In the genomic region with DNA sequence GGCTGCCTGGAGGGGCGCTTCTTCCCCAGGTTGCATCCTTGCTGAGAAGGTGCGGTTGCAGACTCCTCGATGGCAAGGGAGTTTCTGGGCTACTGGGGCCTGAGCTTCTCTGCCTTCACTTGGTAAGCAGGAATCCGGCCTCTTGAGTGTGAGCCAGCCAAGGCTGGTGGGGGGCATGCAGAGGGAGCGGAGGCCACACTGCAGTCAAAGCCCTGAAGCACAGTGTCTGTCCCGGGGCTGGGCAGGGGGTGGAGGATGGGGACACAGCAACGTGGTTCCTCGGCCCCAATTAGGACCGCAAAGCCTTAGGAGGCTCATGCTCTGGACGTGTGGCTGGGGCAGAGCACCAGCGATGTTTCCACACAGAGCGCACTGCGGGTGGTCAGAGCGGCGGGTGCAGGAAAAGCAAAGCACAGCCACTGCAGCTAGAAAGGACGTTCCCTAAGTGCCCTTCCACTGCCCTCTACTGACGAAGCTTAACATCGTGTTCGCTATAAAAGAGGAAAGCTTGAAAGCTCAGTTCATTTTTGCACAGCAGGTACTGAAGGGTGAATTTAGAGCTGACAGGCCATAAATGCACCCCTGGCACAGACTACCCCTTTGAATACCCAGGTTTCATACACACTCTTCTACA, we compare ENCODE assay signal across 15 cellular contexts.
DNase-seq lines count a peak whose midpoint lies in the region; ATAC-seq, FAIRE-seq and TF ChIP-seq lines count a peak whose summit lies in the region.
"Had no signal": no experiment of that assay in that cellular context is flagged by ENCODE, and none has a peak within 500 bp of the region (broad histone marks: within the 10 kb centered on the region; RNA-seq: fewer than 3 reads in every experiment).

No MANE protein-coding gene starts in this region.

- no peak overlapping the region for H3K14ac ChIP-seq in H9 (ENCODE audit: insufficient read depth, low read length)

- no peak overlapping the region for H3K18ac ChIP-seq in H9 (ENCODE audit: insufficient read length, low read depth, low read length)

- H3K79me2 ChIP-seq in H9 (ENCODE audit: insufficient read depth, low read length) = no peaks in the 10 kb centered on the region

- no peak overlapping the region for H4K8ac ChIP-seq in H9 (replicated peaks; ENCODE audit: insufficient read length, low read depth, low read length)

- H3T11ph ChIP-seq in H9 (ENCODE audit: low read length) = no peak overlapping the region

- peak; percentile 34 to 38 for DNase-seq in Caco-2
- DNase-seq in H9 = peak; percentile 58
- DNase-seq in NOMO-1 treated with DMSO at 0.1 percent for 48 hours (lab: John Stamatoyannopoulos, UW; ENCODE audit: unreplicated experiment) = peak; percentile 50
- DNase-seq in endothelial cell (ENCODE audit: low spot score) = peak; percentile 35
- no peak for DNase-seq in activated CD8-positive, alpha-beta memory T cell treated with anti-CD3 and anti-CD28 coated beads, Interleukin-2, amount 50 U/mL, for 4 hours
- no peak for DNase-seq in RCC 7860 (ENCODE audit: low spot score)
- DNase-seq in left ventricle myocardium superior = no peak
- DNase-seq: aorta, DMS153, GOT3, NCI-H2029 had no signal

- H3K79me1 ChIP-seq in H9 (ENCODE audit: insufficient read depth, low read depth, low read length, poor library complexity, severe bottlenecking) = no peaks in the 10 kb centered on the region

- H4K20me1 ChIP-seq in H9 (ENCODE audit: control insufficient read depth, insufficient read depth, insufficient read length) = no peaks in the 10 kb centered on the region

- H3K23ac ChIP-seq in H9 (ENCODE audit: insufficient read length, low read depth, low read length) = no peak overlapping the region

- no peak overlapping the region for H3K27ac Mint-ChIP-seq in Caco-2 (ENCODE audit: unreplicated experiment)
- H3K27ac Mint-ChIP-seq in H9 = no peak overlapping the region
- no peak overlapping the region for H3K27ac Mint-ChIP-seq in endothelial cell (ENCODE audit: unreplicated experiment)
- H3K27ac Mint-ChIP-seq: natural killer cell treated with Interleukin-12 subunit alpha and Interleukin-12 subunit beta and Interleukin-15 and Interleukin-18, amount 100 ng/mL, for 72 hours; stimulated activated effector memory CD8-positive, alpha-beta T cell treated with anti-CD3 and anti-CD28 coated beads, Interleukin-12 subunit alpha, Interleukin-12 subunit beta, amount 100 ng/mL, for 72 hours had no signal

- H3K4me1 ChIP-seq in Caco-2 (no peaks in the 10 kb centered on the region), H9 (ENCODE audit: insufficient read depth, low read length) (no peaks in the 10 kb centered on the region; the same call in 1 of the 2 replicates)

- CTCF ChIA-PET in Caco-2 (lab: Charles Lee) = interaction anchor here (0.6 to 1.4 kb wide), 6 partner anchors 14 to 1572 kb away, joined by 3 to 10 read pairs (median 4); no protein-coding TSS in a partner anchor

- no peak overlapping the region for H3K27ac ChIP-seq in H9 (ENCODE audit: insufficient read length, low read depth, low read length)

- H3K9me3 Mint-ChIP-seq in Caco-2 (ENCODE audit: unreplicated experiment) (no peaks in the 10 kb centered on the region), H9 (peaks cover 14 to 15% of the 10 kb centered on the region in 2 experiments), endothelial cell (ENCODE audit: unreplicated experiment) (no peaks in the 10 kb centered on the region)
- H3K9me3 Mint-ChIP-seq: natural killer cell treated with Interleukin-12 subunit alpha and Interleukin-12 subunit beta and Interleukin-15 and Interleukin-18, amount 100 ng/mL, for 72 hours; stimulated activated effector memory CD8-positive, alpha-beta T cell treated with anti-CD3 and anti-CD28 coated beads, Interleukin-12 subunit alpha, Interleukin-12 subunit beta, amount 100 ng/mL, for 72 hours had no signal

- no CpG with 5 or more reads among the region's 19 CpGs for WGBS in H9 (ENCODE audit: extremely low coverage, insufficient read length, low lambda C conversion rate)

- H2BK120ac ChIP-seq in H9 (ENCODE audit: low read depth, low read length, poor library complexity, severe bottlenecking) = no peak overlapping the region

- no peak overlapping the region for H3K4me2 ChIP-seq in H9 (ENCODE audit: insufficient read depth, insufficient read length, low read length)

- no peak overlapping the region for H4K5ac ChIP-seq in H9 (ENCODE audit: insufficient read length, low read depth, low read length)

- H3K27me3 ChIP-seq in Caco-2 (replicated peaks; ENCODE audit: control insufficient read depth, insufficient read depth, low read length) (no peaks in the 10 kb centered on the region; the same call in 1 of the 2 replicates), H9 (ENCODE audit: insufficient read depth, low read length) (no peaks in the 10 kb centered on the region)

- H3K36me3 ChIP-seq in Caco-2 (ENCODE audit: control insufficient read depth, insufficient read depth, low read length) = no peaks in the 10 kb centered on the region

- H2BK12ac ChIP-seq in H9 (ENCODE audit: insufficient read length, low read depth, low read length) = no peak overlapping the region

- H4K91ac ChIP-seq in H9 (ENCODE audit: insufficient read length, low read depth, low read length) = no peak overlapping the region

- no peak overlapping the region for H2BK5ac ChIP-seq in H9 (ENCODE audit: insufficient read length, low read length)

- no peak overlapping the region for H2AFZ ChIP-seq in H9 (ENCODE audit: low read length)

- no peak for ATAC-seq in HG02759 (IDR thresholded peaks at IDR 0.05; ENCODE audit: unreplicated experiment)
- no peak for ATAC-seq in left ventricle myocardium superior
- ATAC-seq: natural killer cell treated with Interleukin-12 subunit alpha and Interleukin-12 subunit beta and Interleukin-15 and Interleukin-18, amount 100 ng/mL, for 72 hours; stimulated activated effector memory CD8-positive, alpha-beta T cell treated with anti-CD3 and anti-CD28 coated beads, Interleukin-12 subunit alpha, Interleukin-12 subunit beta, amount 100 ng/mL, for 72 hours had no signal

- H3K36me3 Mint-ChIP-seq in Caco-2 (ENCODE audit: insufficient read depth, unreplicated experiment) (no peaks in the 10 kb centered on the region), H9 (ENCODE audit: insufficient read depth in 1 of 3, low read depth in 3 of 3) (peaks cover 6 to 11% (median 9%) of the 10 kb centered on the region in 3 experiments; a peak in 6 of 7 replicates), endothelial cell (ENCODE audit: low read depth, unreplicated experiment) (no peaks in the 10 kb centered on the region)
- H3K36me3 Mint-ChIP-seq: natural killer cell treated with Interleukin-12 subunit alpha and Interleukin-12 subunit beta and Interleukin-15 and Interleukin-18, amount 100 ng/mL, for 72 hours; stimulated activated effector memory CD8-positive, alpha-beta T cell treated with anti-CD3 and anti-CD28 coated beads, Interleukin-12 subunit alpha, Interleukin-12 subunit beta, amount 100 ng/mL, for 72 hours had no signal

- TF ChIP-seq CTCF in Caco-2 (IDR thresholded peaks at IDR 0.05; ENCODE audit: insufficient read depth in 1 of 2, low read depth in 1 of 2, low read length in 1 of 2, severe bottlenecking in 1 of 2, unreplicated experiment in 1 of 2) = peak; percentile 45 to 60
- peak; percentile 52 for TF ChIP-seq CTCF in H9 (conservative IDR thresholded peaks at IDR 0.05)
- TF ChIP-seq CTCF in endothelial cell (IDR thresholded peaks at IDR 0.05; ENCODE audit: unreplicated experiment) = no peak

- POLR2A ChIA-PET in Caco-2 (lab: Charles Lee) = interaction anchor here (0.6 kb wide), 1 partner anchor 17 kb away, joined by 3 read pairs; no protein-coding TSS in a partner anchor

- no peaks in the 10 kb centered on the region for H3K23me2 ChIP-seq in H9 (ENCODE audit: insufficient read length, low read depth, low read length, poor library complexity, severe bottlenecking)

- BruUV-seq in Caco-2 (replicated peaks; lab: Mats Ljungman, UMichigan) = no TSS peak

- H3K4me3 Mint-ChIP-seq in Caco-2 (ENCODE audit: unreplicated experiment) (no peak overlapping the region), H9 (no peak overlapping the region), endothelial cell (ENCODE audit: unreplicated experiment) (no peak overlapping the region)
- H3K4me3 Mint-ChIP-seq: natural killer cell treated with Interleukin-12 subunit alpha and Interleukin-12 subunit beta and Interleukin-15 and Interleukin-18, amount 100 ng/mL, for 72 hours; stimulated activated effector memory CD8-positive, alpha-beta T cell treated with anti-CD3 and anti-CD28 coated beads, Interleukin-12 subunit alpha, Interleukin-12 subunit beta, amount 100 ng/mL, for 72 hours had no signal

- intact Hi-C loops in Caco-2 (cut with micrococcal nuclease; ENCODE audit: unreplicated experiment) = loop anchor here (1.0 kb wide), 1 partner anchor 13 kb away; no protein-coding TSS in a partner anchor
- intact Hi-C loops in left ventricle myocardium superior (cut with micrococcal nuclease) = no loop called here

- H2BK15ac ChIP-seq in H9 (ENCODE audit: low read depth, low read length) = no peak overlapping the region

- no peak overlapping the region for H3K56ac ChIP-seq in H9 (ENCODE audit: insufficient read length, low read depth, low read length)

- peaks cover 1% of the 10 kb centered on the region for H3K4me1 Mint-ChIP-seq in Caco-2 (ENCODE audit: low read depth, unreplicated experiment)
- H3K4me1 Mint-ChIP-seq in H9 = peaks cover 8 to 13% of the 10 kb centered on the region in 2 experiments
- H3K4me1 Mint-ChIP-seq in endothelial cell (ENCODE audit: unreplicated experiment) = peaks cover 3% of the 10 kb centered on the region
- H3K4me1 Mint-ChIP-seq: stimulated activated effector memory CD8-positive, alpha-beta T cell treated with anti-CD3 and anti-CD28 coated beads, Interleukin-12 subunit alpha, Interleukin-12 subunit beta, amount 100 ng/mL, for 72 hours had no signal

- H3K4me3 ChIP-seq in Caco-2 (ENCODE audit: low read depth, low read length) = no peak overlapping the region

- no peak overlapping the region for H3K9ac ChIP-seq in H9 (ENCODE audit: extremely low read depth, insufficient read length, low read length)

- H2AK5ac ChIP-seq in H9 (ENCODE audit: insufficient read length, low read length) = no peak overlapping the region

- no peak overlapping the region for H3K4ac ChIP-seq in H9 (ENCODE audit: low read depth, low read length)

- peaks cover 2% of the 10 kb centered on the region for H3K27me3 Mint-ChIP-seq in Caco-2 (ENCODE audit: insufficient read depth, unreplicated experiment)
- H3K27me3 Mint-ChIP-seq in H9 (ENCODE audit: low read depth) = no peaks in the 10 kb centered on the region; the same call in none of the 2 replicates
- peaks cover 1% of the 10 kb centered on the region for H3K27me3 Mint-ChIP-seq in endothelial cell (ENCODE audit: unreplicated experiment)

- H3K9me3 ChIP-seq in Caco-2 (no peaks in the 10 kb centered on the region), H9 (ENCODE audit: control insufficient read depth, low read depth, low read length) (no peaks in the 10 kb centered on the region)

- no peak for FAIRE-seq in RCC 7860 (lab: Jason Lieb, UNC)
- FAIRE-seq: endothelial cell of umbilical vein had no signal

- H2BK20ac ChIP-seq in H9 (ENCODE audit: low read depth, low read length, poor library complexity, severe bottlenecking) = no peak overlapping the region

Comparison
In these comparisons a context has a peak if more than half of its experiments do, and no peak if none do; other contexts are left out.
1. DNase-seq: peak in Caco-2 (2 of 2), H9 (single experiment), NOMO-1 treated with DMSO at 0.1 percent for 48 hours (single experiment) and endothelial cell (single experiment); none in activated CD8-positive, alpha-beta memory T cell treated with anti-CD3 and anti-CD28 coated beads, Interleukin-2, amount 50 U/mL, for 4 hours (single experiment), RCC 7860 (single experiment) and left ventricle myocardium superior (single experiment).